In the genomic region with DNA sequence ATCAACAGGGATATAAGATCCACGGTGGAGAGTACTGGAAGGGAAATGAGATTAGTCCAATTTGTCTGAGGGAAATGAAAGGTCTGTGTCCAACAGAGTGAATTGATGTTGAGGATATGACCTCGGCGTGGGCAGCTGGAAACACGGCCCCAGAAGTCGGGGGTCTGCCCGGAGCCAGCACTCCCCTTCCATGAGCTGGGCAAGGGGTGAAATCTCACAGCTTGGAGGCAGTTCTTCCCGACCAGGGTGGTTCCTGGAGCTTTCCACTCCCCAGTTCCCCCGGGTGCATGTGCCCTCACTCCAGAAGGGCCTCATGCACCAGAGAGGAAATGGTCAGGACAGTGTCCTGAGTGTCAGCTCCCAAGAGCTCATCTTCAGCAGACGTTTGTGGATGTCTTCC, we compare ENCODE assay signal across 25 cellular contexts.
"Had no signal": no experiment of that assay in that cellular context is flagged by ENCODE, and none has a peak within 500 bp of the region (broad histone marks: within the 10 kb centered on the region; RNA-seq: fewer than 3 reads in every experiment).

No MANE protein-coding gene starts in this region.

- H3K9ac ChIP-seq: neural progenitor cell had no signal

- H3K4me1 ChIP-seq: adrenal gland, neural progenitor cell, right atrium auricular region, testis, transverse colon had no signal

- H3K4me1 Mint-ChIP-seq: activated B cell treated with CpG ODN at 0.5 μM for 24 hours; naive thymus-derived CD8-positive, alpha-beta T cell; T-cell had no signal

- H3K4me2 ChIP-seq: neural progenitor cell had no signal

- DNase-seq: activated B cell treated with CpG ODN at 0.5 μM for 24 hours; activated CD4-positive, alpha-beta T cell treated with anti-CD3 and anti-CD28 coated beads, Interleukin-2, amount 50 U/mL, for 4 hours; activated naive CD4-positive, alpha-beta T cell treated with Interleukin-2 at 50 U/mL for 16 hours; activated naive CD8-positive, alpha-beta T cell treated with anti-CD3 and anti-CD28 coated beads for 36 hours; aorta; brain microvascular endothelial cell; caudate nucleus; effector CD4-positive, alpha-beta T cell; left cardiac atrium; left ventricle myocardium superior; mammary epithelial cell; midbrain; naive thymus-derived CD8-positive, alpha-beta T cell; stimulated activated naive CD4-positive, alpha-beta T cell; T-cell; testis; transverse colon had no signal

- H3K4me3 ChIP-seq: adrenal gland, neural progenitor cell, right atrium auricular region, testis, transverse colon had no signal

- H3K4me3 Mint-ChIP-seq: activated B cell treated with CpG ODN at 0.5 μM for 24 hours; activated CD4-positive, alpha-beta T cell treated with anti-CD3 and anti-CD28 coated beads for 36 hours; activated naive CD8-positive, alpha-beta T cell treated with anti-CD3 and anti-CD28 coated beads for 36 hours; activated T-cell treated with anti-CD3 and anti-CD28 coated beads, Interleukin-2, amount 50 U/mL, for 72 hours; naive thymus-derived CD8-positive, alpha-beta T cell; neural progenitor cell; T-cell had no signal

- H3K9me3 ChIP-seq: adrenal gland, testis had no signal

- FAIRE-seq: frontal cortex, keratinocyte had no signal

- H3K27me3 ChIP-seq: adrenal gland, brain microvascular endothelial cell, neural progenitor cell, right atrium auricular region, testis, transverse colon had no signal

- H3K36me3 Mint-ChIP-seq: activated naive CD8-positive, alpha-beta T cell treated with anti-CD3 and anti-CD28 coated beads for 36 hours; neural progenitor cell; T-cell had no signal

- H3K36me3 ChIP-seq: adrenal gland, brain microvascular endothelial cell, neural progenitor cell, right atrium auricular region, transverse colon had no signal

- H2AFZ ChIP-seq: neural progenitor cell had no signal

- H3K27ac ChIP-seq: brain microvascular endothelial cell, epithelial cell of prostate, neural progenitor cell, right atrium auricular region, testis, transverse colon had no signal

- H3K27ac Mint-ChIP-seq: activated B cell treated with CpG ODN at 0.5 μM for 24 hours; activated CD4-positive, alpha-beta T cell treated with anti-CD3 and anti-CD28 coated beads for 36 hours; activated naive CD8-positive, alpha-beta T cell treated with anti-CD3 and anti-CD28 coated beads for 36 hours; activated T-cell treated with anti-CD3 and anti-CD28 coated beads, Interleukin-2, amount 50 U/mL, for 72 hours; naive thymus-derived CD8-positive, alpha-beta T cell; neural progenitor cell; T-cell had no signal
